1 cellular context compared by ENCODE assay signal in genomic region chr4:52903273-52903672, GRCh38.
TF ChIP-seq lines count a peak whose summit lies in the region.

No MANE protein-coding gene starts in this region.

TF ChIP-seq in H1, 55 proteins besides CTCF, POLR2A, EP300 and RAD21 (continued from another document):
- TF ChIP-seq, protein P1, sequence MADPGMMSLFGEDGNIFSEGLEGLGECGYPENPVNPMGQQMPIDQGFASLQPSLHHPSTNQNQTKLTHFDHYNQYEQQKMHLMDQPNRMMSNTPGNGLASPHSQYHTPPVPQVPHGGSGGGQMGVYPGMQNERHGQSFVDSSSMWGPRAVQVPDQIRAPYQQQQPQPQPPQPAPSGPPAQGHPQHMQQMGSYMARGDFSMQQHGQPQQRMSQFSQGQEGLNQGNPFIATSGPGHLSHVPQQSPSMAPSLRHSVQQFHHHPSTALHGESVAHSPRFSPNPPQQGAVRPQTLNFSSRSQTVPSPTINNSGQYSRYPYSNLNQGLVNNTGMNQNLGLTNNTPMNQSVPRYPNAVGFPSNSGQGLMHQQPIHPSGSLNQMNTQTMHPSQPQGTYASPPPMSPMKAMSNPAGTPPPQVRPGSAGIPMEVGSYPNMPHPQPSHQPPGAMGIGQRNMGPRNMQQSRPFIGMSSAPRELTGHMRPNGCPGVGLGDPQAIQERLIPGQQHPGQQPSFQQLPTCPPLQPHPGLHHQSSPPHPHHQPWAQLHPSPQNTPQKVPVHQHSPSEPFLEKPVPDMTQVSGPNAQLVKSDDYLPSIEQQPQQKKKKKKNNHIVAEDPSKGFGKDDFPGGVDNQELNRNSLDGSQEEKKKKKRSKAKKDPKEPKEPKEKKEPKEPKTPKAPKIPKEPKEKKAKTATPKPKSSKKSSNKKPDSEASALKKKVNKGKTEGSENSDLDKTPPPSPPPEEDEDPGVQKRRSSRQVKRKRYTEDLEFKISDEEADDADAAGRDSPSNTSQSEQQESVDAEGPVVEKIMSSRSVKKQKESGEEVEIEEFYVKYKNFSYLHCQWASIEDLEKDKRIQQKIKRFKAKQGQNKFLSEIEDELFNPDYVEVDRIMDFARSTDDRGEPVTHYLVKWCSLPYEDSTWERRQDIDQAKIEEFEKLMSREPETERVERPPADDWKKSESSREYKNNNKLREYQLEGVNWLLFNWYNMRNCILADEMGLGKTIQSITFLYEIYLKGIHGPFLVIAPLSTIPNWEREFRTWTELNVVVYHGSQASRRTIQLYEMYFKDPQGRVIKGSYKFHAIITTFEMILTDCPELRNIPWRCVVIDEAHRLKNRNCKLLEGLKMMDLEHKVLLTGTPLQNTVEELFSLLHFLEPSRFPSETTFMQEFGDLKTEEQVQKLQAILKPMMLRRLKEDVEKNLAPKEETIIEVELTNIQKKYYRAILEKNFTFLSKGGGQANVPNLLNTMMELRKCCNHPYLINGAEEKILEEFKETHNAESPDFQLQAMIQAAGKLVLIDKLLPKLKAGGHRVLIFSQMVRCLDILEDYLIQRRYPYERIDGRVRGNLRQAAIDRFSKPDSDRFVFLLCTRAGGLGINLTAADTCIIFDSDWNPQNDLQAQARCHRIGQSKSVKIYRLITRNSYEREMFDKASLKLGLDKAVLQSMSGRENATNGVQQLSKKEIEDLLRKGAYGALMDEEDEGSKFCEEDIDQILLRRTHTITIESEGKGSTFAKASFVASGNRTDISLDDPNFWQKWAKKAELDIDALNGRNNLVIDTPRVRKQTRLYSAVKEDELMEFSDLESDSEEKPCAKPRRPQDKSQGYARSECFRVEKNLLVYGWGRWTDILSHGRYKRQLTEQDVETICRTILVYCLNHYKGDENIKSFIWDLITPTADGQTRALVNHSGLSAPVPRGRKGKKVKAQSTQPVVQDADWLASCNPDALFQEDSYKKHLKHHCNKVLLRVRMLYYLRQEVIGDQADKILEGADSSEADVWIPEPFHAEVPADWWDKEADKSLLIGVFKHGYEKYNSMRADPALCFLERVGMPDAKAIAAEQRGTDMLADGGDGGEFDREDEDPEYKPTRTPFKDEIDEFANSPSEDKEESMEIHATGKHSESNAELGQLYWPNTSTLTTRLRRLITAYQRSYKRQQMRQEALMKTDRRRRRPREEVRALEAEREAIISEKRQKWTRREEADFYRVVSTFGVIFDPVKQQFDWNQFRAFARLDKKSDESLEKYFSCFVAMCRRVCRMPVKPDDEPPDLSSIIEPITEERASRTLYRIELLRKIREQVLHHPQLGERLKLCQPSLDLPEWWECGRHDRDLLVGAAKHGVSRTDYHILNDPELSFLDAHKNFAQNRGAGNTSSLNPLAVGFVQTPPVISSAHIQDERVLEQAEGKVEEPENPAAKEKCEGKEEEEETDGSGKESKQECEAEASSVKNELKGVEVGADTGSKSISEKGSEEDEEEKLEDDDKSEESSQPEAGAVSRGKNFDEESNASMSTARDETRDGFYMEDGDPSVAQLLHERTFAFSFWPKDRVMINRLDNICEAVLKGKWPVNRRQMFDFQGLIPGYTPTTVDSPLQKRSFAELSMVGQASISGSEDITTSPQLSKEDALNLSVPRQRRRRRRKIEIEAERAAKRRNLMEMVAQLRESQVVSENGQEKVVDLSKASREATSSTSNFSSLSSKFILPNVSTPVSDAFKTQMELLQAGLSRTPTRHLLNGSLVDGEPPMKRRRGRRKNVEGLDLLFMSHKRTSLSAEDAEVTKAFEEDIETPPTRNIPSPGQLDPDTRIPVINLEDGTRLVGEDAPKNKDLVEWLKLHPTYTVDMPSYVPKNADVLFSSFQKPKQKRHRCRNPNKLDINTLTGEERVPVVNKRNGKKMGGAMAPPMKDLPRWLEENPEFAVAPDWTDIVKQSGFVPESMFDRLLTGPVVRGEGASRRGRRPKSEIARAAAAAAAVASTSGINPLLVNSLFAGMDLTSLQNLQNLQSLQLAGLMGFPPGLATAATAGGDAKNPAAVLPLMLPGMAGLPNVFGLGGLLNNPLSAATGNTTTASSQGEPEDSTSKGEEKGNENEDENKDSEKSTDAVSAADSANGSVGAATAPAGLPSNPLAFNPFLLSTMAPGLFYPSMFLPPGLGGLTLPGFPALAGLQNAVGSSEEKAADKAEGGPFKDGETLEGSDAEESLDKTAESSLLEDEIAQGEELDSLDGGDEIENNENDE (IDR thresholded peaks at IDR 0.05; ENCODE audit: insufficient replicate concordance, low read length), result no peak
- TF ChIP-seq SP4 (IDR thresholded peaks at IDR 0.05; ENCODE audit: low read length), result no peak
- TF ChIP-seq POU5F1 (IDR thresholded peaks at IDR 0.05; ENCODE audit: low read depth, low read length), result no peak
- TF ChIP-seq KDM4A (IDR thresholded peaks at IDR 0.05; ENCODE audit: low read depth, low read length, severe bottlenecking), result no peak
- no peak for TF ChIP-seq KDM1A (IDR thresholded peaks at IDR 0.05; ENCODE audit: borderline replicate concordance, low read length)
- TF ChIP-seq TEAD4 (IDR thresholded peaks at IDR 0.05; ENCODE audit: low read depth, low read length), result no peak
- TF ChIP-seq GABPA (IDR thresholded peaks at IDR 0.05; ENCODE audit: borderline replicate concordance, insufficient read depth, low read length), result no peak
- no peak for TF ChIP-seq CBX8 (IDR thresholded peaks at IDR 0.05; ENCODE audit: borderline replicate concordance, low read depth, low read length)
- no peak for TF ChIP-seq FOSL1 (IDR thresholded peaks at IDR 0.05; ENCODE audit: insufficient read depth, low read depth, low read length)
- no peak for TF ChIP-seq SIN3A (conservative IDR thresholded peaks at IDR 0.05 in 1 of 2, IDR thresholded peaks at IDR 0.05 in 1 of 2; ENCODE audit: low read depth in 1 of 2, low read length in 2 of 2)
